Comparison of ENCODE assay signal across 16 cellular contexts in genomic region chr5:158140120-158140778, GRCh38.
DNase-seq lines count a peak whose midpoint lies in the region; ATAC-seq and TF ChIP-seq lines count a peak whose summit lies in the region.
"Had no signal": no experiment of that assay in that cellular context is flagged by ENCODE, and none has a peak within 500 bp of the region (broad histone marks: within the 10 kb centered on the region; RNA-seq: fewer than 3 reads in every experiment).

No MANE protein-coding gene starts in this region.

- no peak overlapping the region for H3K4me3 ChIP-seq in AG10803 (ENCODE audit: low read length)
- no peak overlapping the region for H3K4me3 ChIP-seq in fibroblast of mammary gland (ENCODE audit: control insufficient read depth, low read depth, low read length)
- H3K4me3 ChIP-seq in Caco-2 (ENCODE audit: low read depth, low read length), result no peak overlapping the region
- H3K4me3 ChIP-seq: lung had no signal

- BruUV-seq in Caco-2 (replicated peaks; lab: Mats Ljungman, UMichigan), result no TSS peak

- ATAC-seq in HG03159 (IDR thresholded peaks at IDR 0.05; ENCODE audit: unreplicated experiment), result no peak
- no peak for ATAC-seq in activated T-cell treated with anti-CD3 and anti-CD28 coated beads, Interleukin-2, amount 50 U/mL, for 4 hours

- CTCF ChIA-PET in Caco-2 (lab: Charles Lee), result interaction anchor here (0.8 kb wide), 1 partner anchor 34 kb away, joined by 3 read pairs; no protein-coding TSS in a partner anchor

- H3K4me1 Mint-ChIP-seq in activated T-cell treated with anti-CD3 and anti-CD28 coated beads, Interleukin-2, amount 50 U/mL, for 4 hours (ENCODE audit: low read depth), result no peaks in the 10 kb centered on the region
- H3K4me1 Mint-ChIP-seq in Caco-2 (ENCODE audit: low read depth, unreplicated experiment), result no peaks in the 10 kb centered on the region

- TF ChIP-seq CTCF in AG10803 (conservative IDR thresholded peaks at IDR 0.05; ENCODE audit: low read length), result no peak
- TF ChIP-seq CTCF in fibroblast of mammary gland (conservative IDR thresholded peaks at IDR 0.05; ENCODE audit: control insufficient read depth, insufficient read depth, low read depth, low read length), result no peak
- no peak for TF ChIP-seq CTCF in Caco-2 (IDR thresholded peaks at IDR 0.05; ENCODE audit: insufficient read depth in 1 of 2, low read depth in 1 of 2, low read length in 1 of 2, severe bottlenecking in 1 of 2, unreplicated experiment in 1 of 2)

- H3K36me3 Mint-ChIP-seq in activated T-cell treated with anti-CD3 and anti-CD28 coated beads, Interleukin-2, amount 50 U/mL, for 4 hours (ENCODE audit: insufficient read depth), result no peaks in the 10 kb centered on the region
- no peaks in the 10 kb centered on the region for H3K36me3 Mint-ChIP-seq in Caco-2 (ENCODE audit: insufficient read depth, unreplicated experiment)

- H3K27ac Mint-ChIP-seq in Caco-2 (ENCODE audit: unreplicated experiment), result no peak overlapping the region

- no peaks in the 10 kb centered on the region; the same call in 1 of the 2 replicates for H3K27me3 ChIP-seq in Caco-2 (replicated peaks; ENCODE audit: control insufficient read depth, insufficient read depth, low read length)

- no peaks in the 10 kb centered on the region for H3K36me3 ChIP-seq in Caco-2 (ENCODE audit: control insufficient read depth, insufficient read depth, low read length)

- H3K9me3 Mint-ChIP-seq in activated T-cell treated with anti-CD3 and anti-CD28 coated beads, Interleukin-2, amount 50 U/mL, for 4 hours, result no peaks in the 10 kb centered on the region
- H3K9me3 Mint-ChIP-seq in Caco-2 (ENCODE audit: unreplicated experiment), result no peaks in the 10 kb centered on the region

- intact Hi-C loops in Caco-2 (cut with micrococcal nuclease; ENCODE audit: unreplicated experiment), result no loop called here

- peak; percentile 87 for DNase-seq in AG10803 (ENCODE audit: low read depth)
- DNase-seq in NCI-H82 (lab: John Stamatoyannopoulos, UW), result peak; percentile 89
- peak; percentile 87 for DNase-seq in fibroblast of mammary gland (ENCODE audit: low read depth)
- DNase-seq in myocyte (ENCODE audit: low read depth), result peak; percentile 36
- no peak for DNase-seq in NCI-H1694 (lab: John Stamatoyannopoulos, UW)
- DNase-seq in activated T-cell treated with anti-CD3 and anti-CD28 coated beads, Interleukin-2, amount 50 U/mL, for 4 hours, result no peak
- no peak for DNase-seq in Caco-2
- DNase-seq: activated CD4-positive, alpha-beta T cell treated with anti-CD3 and anti-CD28 coated beads for 1 hour; activated T-cell treated with anti-CD3 and anti-CD28 coated beads, Interleukin-2, amount 50 U/mL, for 48 hours; DND-41; effector CD4-positive, alpha-beta T cell; head of caudate nucleus; NCI-H2171 treated with DMSO at 0.1 percent for 48 hours; OCI-M1 had no signal

- no peak overlapping the region for H3K4me3 Mint-ChIP-seq in activated T-cell treated with anti-CD3 and anti-CD28 coated beads, Interleukin-2, amount 50 U/mL, for 4 hours
- no peak overlapping the region for H3K4me3 Mint-ChIP-seq in Caco-2 (ENCODE audit: unreplicated experiment)

- no peaks in the 10 kb centered on the region for H3K9me3 ChIP-seq in Caco-2

- H3K4me1 ChIP-seq in Caco-2, result no peaks in the 10 kb centered on the region

- POLR2A ChIA-PET in Caco-2 (lab: Charles Lee), result no interaction called here

- H3K27me3 Mint-ChIP-seq in activated T-cell treated with anti-CD3 and anti-CD28 coated beads, Interleukin-2, amount 50 U/mL, for 4 hours (ENCODE audit: low read depth), result peaks cover 2% of the 10 kb centered on the region
- peaks cover 24% of the 10 kb centered on the region for H3K27me3 Mint-ChIP-seq in Caco-2 (ENCODE audit: insufficient read depth, unreplicated experiment)

Comparison
In these comparisons a context has a peak if more than half of its experiments do, and no peak if none do; other contexts are left out.
1. DNase-seq: peak in AG10803 (single experiment), NCI-H82 (single experiment), fibroblast of mammary gland (single experiment) and myocyte (single experiment); none in NCI-H1694 (single experiment), activated T-cell treated with anti-CD3 and anti-CD28 coated beads, Interleukin-2, amount 50 U/mL, for 4 hours (single experiment) and Caco-2 (0 of 2).